Comparison of ENCODE assay signal across 10 cellular contexts in genomic region chr14:34060747-34061050, GRCh38.
DNase-seq lines count a peak whose midpoint lies in the region; ATAC-seq, FAIRE-seq and TF ChIP-seq lines count a peak whose summit lies in the region.
"Had no signal": no experiment of that assay in that cellular context is flagged by ENCODE, and none has a peak within 500 bp of the region (broad histone marks: within the 10 kb centered on the region; RNA-seq: fewer than 3 reads in every experiment).

No MANE protein-coding gene starts in this region.

- H3K9me3 ChIP-seq in astrocyte (ENCODE audit: insufficient read depth, low read depth, low read length), result no peaks in the 10 kb centered on the region
- no peaks in the 10 kb centered on the region for H3K9me3 ChIP-seq in subcutaneous abdominal adipose tissue (ENCODE audit: control insufficient read depth in 5 of 5, low read length in 5 of 5)

- no peaks in the 10 kb centered on the region for H4K20me1 ChIP-seq in astrocyte (ENCODE audit: insufficient read depth, low read length)
- H4K20me1 ChIP-seq: BLaER1 treated with 17β-estradiol and CSF1 and Interleukin-3, amounts not matched to agents 10 nM and 100 nM had no signal

- no peak for ATAC-seq in GM19455 (IDR thresholded peaks at IDR 0.05; ENCODE audit: unreplicated experiment)

- no peak overlapping the region for H3K27ac ChIP-seq in astrocyte (ENCODE audit: low read depth, low read length)
- H3K27ac ChIP-seq in subcutaneous abdominal adipose tissue (ENCODE audit: low read depth, low read length), result no peak overlapping the region
- H3K27ac ChIP-seq: BLaER1 treated with 17β-estradiol and CSF1 and Interleukin-3, amounts not matched to agents 10 nM and 100 nM had no signal

- H3K36me3 Mint-ChIP-seq in astrocyte (ENCODE audit: low read depth, unreplicated experiment), result no peaks in the 10 kb centered on the region

- peak overlapping the region; percentile 93 for H2AFZ ChIP-seq in astrocyte (ENCODE audit: low read depth, low read length)

- no peaks in the 10 kb centered on the region for H3K36me3 ChIP-seq in astrocyte (ENCODE audit: insufficient read depth, low read length)
- no peaks in the 10 kb centered on the region for H3K36me3 ChIP-seq in kidney epithelial cell (ENCODE audit: control insufficient read depth, insufficient read depth, low read length)
- no peaks in the 10 kb centered on the region for H3K36me3 ChIP-seq in subcutaneous abdominal adipose tissue (ENCODE audit: control insufficient read depth in 5 of 5, insufficient read depth in 5 of 5, low read length in 5 of 5)
- H3K36me3 ChIP-seq: BLaER1 treated with 17β-estradiol and CSF1 and Interleukin-3, amounts not matched to agents 10 nM and 100 nM had no signal

- TF ChIP-seq CTCF in astrocyte (IDR thresholded peaks at IDR 0.05; ENCODE audit: insufficient read depth, low read depth, low read length), result no peak
- TF ChIP-seq CTCF in kidney epithelial cell (IDR thresholded peaks at IDR 0.05; ENCODE audit: insufficient read depth, low read length, poor library complexity, severe bottlenecking), result no peak

- H3K27ac Mint-ChIP-seq in astrocyte (ENCODE audit: unreplicated experiment), result peak overlapping the region; percentile 91

- DNase-seq in NCI-H82 (lab: John Stamatoyannopoulos, UW) (peak; percentile 20), NCI-H82 treated with DMSO at 0.1 percent for 48 hours (lab: John Stamatoyannopoulos, UW; ENCODE audit: unreplicated experiment) (no peak), astrocyte (ENCODE audit: low read depth) (no peak), kidney epithelial cell (ENCODE audit: low read depth) (no peak), NCI-H1092 treated with DMSO at 0.1 percent for 48 hours (lab: John Stamatoyannopoulos, UW) (no peak), DMS79 treated with DMSO at 0.1 percent for 48 hours (lab: John Stamatoyannopoulos, UW) (no peak)

- H3K4me2 ChIP-seq in astrocyte (ENCODE audit: low read length), result peak overlapping the region; percentile 88
- H3K4me2 ChIP-seq: BLaER1 treated with 17β-estradiol and CSF1 and Interleukin-3, amounts not matched to agents 10 nM and 100 nM had no signal

- no peaks in the 10 kb centered on the region for H3K9me3 Mint-ChIP-seq in astrocyte (ENCODE audit: unreplicated experiment)

- H3K27me3 ChIP-seq in astrocyte (ENCODE audit: insufficient read depth, low read length), result no peaks in the 10 kb centered on the region
- H3K27me3 ChIP-seq in kidney epithelial cell (ENCODE audit: control insufficient read depth, insufficient read depth, low read length), result no peaks in the 10 kb centered on the region
- no peaks in the 10 kb centered on the region for H3K27me3 ChIP-seq in subcutaneous abdominal adipose tissue (ENCODE audit: control insufficient read depth in 5 of 5, insufficient read depth in 4 of 5, low read length in 5 of 5)
- H3K27me3 ChIP-seq: BLaER1 treated with 17β-estradiol and CSF1 and Interleukin-3, amounts not matched to agents 10 nM and 100 nM had no signal

- FAIRE-seq in astrocyte (lab: Jason Lieb, UNC), result no peak
- FAIRE-seq: colon had no signal

- H3K79me2 ChIP-seq in astrocyte (ENCODE audit: insufficient read depth, low read length), result no peaks in the 10 kb centered on the region

- H3K27me3 Mint-ChIP-seq in astrocyte (ENCODE audit: low read depth, unreplicated experiment), result no peaks in the 10 kb centered on the region

- peak overlapping the region; percentile 64 for H3K4me3 Mint-ChIP-seq in astrocyte (ENCODE audit: unreplicated experiment)

- peak overlapping the region; percentile 62 for H3K4me3 ChIP-seq in astrocyte (ENCODE audit: insufficient read depth, low read depth, low read length)
- peak overlapping the region; percentile 52 for H3K4me3 ChIP-seq in kidney epithelial cell (ENCODE audit: low read depth, low read length)
- H3K4me3 ChIP-seq in subcutaneous abdominal adipose tissue (ENCODE audit: low read depth in 1 of 5, low read length in 5 of 5), result peak overlapping the region; percentile 52 to 87 (median 70)
- H3K4me3 ChIP-seq: BLaER1 treated with 17β-estradiol and CSF1 and Interleukin-3, amounts not matched to agents 10 nM and 100 nM had no signal

- H3K4me1 Mint-ChIP-seq in astrocyte (ENCODE audit: low read depth, unreplicated experiment), result peaks cover 20% of the 10 kb centered on the region

- H3K4me1 ChIP-seq in astrocyte (ENCODE audit: insufficient read depth, low read length), result peaks cover 12% of the 10 kb centered on the region
- H3K4me1 ChIP-seq in subcutaneous abdominal adipose tissue (ENCODE audit: control insufficient read depth in 5 of 5, insufficient read depth in 5 of 5, low read length in 5 of 5), result peaks cover 0 to 25% (median 23%) of the 10 kb centered on the region in 5 donors
- H3K4me1 ChIP-seq: BLaER1 treated with 17β-estradiol and CSF1 and Interleukin-3, amounts not matched to agents 10 nM and 100 nM had no signal

- H3K9ac ChIP-seq in astrocyte (ENCODE audit: low read length) (peak overlapping the region; percentile 83), subcutaneous abdominal adipose tissue (ENCODE audit: low read length in 5 of 5) (peak overlapping the region in 4 of 5 donors; percentile 24 to 70 (median 62))
- H3K9ac ChIP-seq: BLaER1 treated with 17β-estradiol and CSF1 and Interleukin-3, amounts not matched to agents 10 nM and 100 nM had no signal
